In genomic region chr21:28904961-28905435, GRCh38 we compare ENCODE assay signal across 20 cellular contexts.
DNase-seq lines count a peak whose midpoint lies in the region; ATAC-seq and TF ChIP-seq lines count a peak whose summit lies in the region.
"Had no signal": no experiment of that assay in that cellular context is flagged by ENCODE, and none has a peak within 500 bp of the region (broad histone marks: within the 10 kb centered on the region; RNA-seq: fewer than 3 reads in every experiment).

No MANE protein-coding gene starts in this region.

- H3K4me2 ChIP-seq in PC-3 (ENCODE audit: low read length) (no peak overlapping the region), hepatocyte (no peak overlapping the region)

- H3K27me3 ChIP-seq in PC-3 (ENCODE audit: low read length) (no peaks in the 10 kb centered on the region), hepatocyte (no peaks in the 10 kb centered on the region)

- POLR2A ChIA-PET in PC-3 (lab: Charles Lee; ENCODE audit: unreplicated experiment), result no interaction called here

- H2AFZ ChIP-seq in PC-3 (ENCODE audit: low read length), result no peak overlapping the region
- no peak overlapping the region for H2AFZ ChIP-seq in hepatocyte
- H2AFZ ChIP-seq: GM23248 had no signal

- CTCF ChIA-PET in PC-3 (lab: Charles Lee), result no interaction called here

- BruUV-seq in PC-3 (replicated peaks; lab: Mats Ljungman, UMichigan), result no TSS peak

- TF ChIP-seq CTCF in PC-3 (conservative IDR thresholded peaks at IDR 0.05; ENCODE audit: low read depth, low read length) (no peak), hepatocyte (IDR thresholded peaks at IDR 0.05; ENCODE audit: poor library complexity) (no peak)

- intact Hi-C loops in PC-3 (cut with micrococcal nuclease) (no loop called here), sciatic nerve (cut with DNase I) (no loop called here)

- ATAC-seq in PC-3, result peak; percentile 67
- ATAC-seq in sciatic nerve, result peak; percentile 65
- no peak for ATAC-seq in GM19467 (IDR thresholded peaks at IDR 0.05; ENCODE audit: unreplicated experiment)
- ATAC-seq: SK-N-SH treated with all-trans-retinoic acid at 6 μM for 48 hours had no signal

- H3K4me1 ChIP-seq in PC-3 (ENCODE audit: insufficient read depth, low read length) (no peaks in the 10 kb centered on the region; the same call in 1 of the 2 replicates), hepatocyte (ENCODE audit: insufficient read depth) (no peaks in the 10 kb centered on the region)
- H3K4me1 ChIP-seq: Caco-2 had no signal

- DNase-seq in Caki2 (ENCODE audit: low read depth) (peak; percentile 81), PC-3 (no peak), hepatocyte (ENCODE audit: low spot score) (peak; percentile 15), sciatic nerve (ENCODE audit: low spot score) (no peak), DMS 273 (lab: John Stamatoyannopoulos, UW; ENCODE audit: unreplicated experiment) (no peak), NCI-H2171 treated with DMSO at 0.1 percent for 48 hours (lab: John Stamatoyannopoulos, UW) (no peak)
- no peak for DNase-seq in stimulated activated CD4-positive, alpha-beta T cell treated with anti-CD3 and anti-CD28 coated beads, Interleukin-2, amount 100 ng/mL, for 24 hours
- DNase-seq: Caco-2; CD4-positive, alpha-beta T cell; GM23248; Kasumi-1; NCI-H1092 treated with DMSO at 0.1 percent for 48 hours; NCI-H2081; NCI-H510A treated with DMSO at 0.1 percent for 48 hours; NCI-H82; OCI-M1; SIG-M5 had no signal

- no peaks in the 10 kb centered on the region for H3F3A ChIP-seq in PC-3 (ENCODE audit: low read length, unreplicated experiment)

- H3K27ac ChIP-seq in PC-3 (ENCODE audit: low read length) (no peak overlapping the region), hepatocyte (no peak overlapping the region)
- H3K27ac ChIP-seq: GM23248, RWPE1 had no signal

- H4K20me1 ChIP-seq in PC-3 (ENCODE audit: low read length) (no peaks in the 10 kb centered on the region), hepatocyte (ENCODE audit: insufficient read depth, poor library complexity, severe bottlenecking) (no peaks in the 10 kb centered on the region)

- H3K36me3 ChIP-seq in PC-3 (ENCODE audit: low read depth, low read length), result no peaks in the 10 kb centered on the region
- no peaks in the 10 kb centered on the region for H3K36me3 ChIP-seq in hepatocyte (replicated peaks; ENCODE audit: insufficient read depth, low read depth)

- in situ Hi-C loops in Caki2 (cut with HindIII; ENCODE audit: low pct_unique_long_range_greater_than_20kb, low sequenced_read_pairs), result no loop called here

- H3K4me3 ChIP-seq in PC-3 (ENCODE audit: low read length) (no peak overlapping the region), hepatocyte (no peak overlapping the region)
- H3K4me3 ChIP-seq: GM23248 had no signal

- H3K79me2 ChIP-seq in PC-3 (ENCODE audit: low read length) (no peaks in the 10 kb centered on the region), hepatocyte (no peaks in the 10 kb centered on the region)

- no peaks in the 10 kb centered on the region for H3K9me2 ChIP-seq in PC-3 (replicated peaks; ENCODE audit: low read length)
- no peaks in the 10 kb centered on the region for H3K9me2 ChIP-seq in hepatocyte (replicated peaks; ENCODE audit: insufficient read depth)

- H3K9ac ChIP-seq in PC-3 (ENCODE audit: low read length), result no peak overlapping the region
- H3K9ac ChIP-seq: GM23248 had no signal

- WGBS in hepatocyte (ENCODE audit: low lambda C conversion rate, missing lambda C conversion rate), result 19% methylated on average over 1 of the region's 1 CpG

- no peaks in the 10 kb centered on the region for H3K9me3 ChIP-seq in PC-3 (ENCODE audit: low read length)
- no peaks in the 10 kb centered on the region for H3K9me3 ChIP-seq in hepatocyte (ENCODE audit: low read depth)
- H3K9me3 ChIP-seq: Caco-2 had no signal

Comparison
In these comparisons a context has a peak if more than half of its experiments do, and no peak if none do; other contexts are left out.
1. DNase-seq: peak in Caki2 (single experiment) and hepatocyte (single experiment); none in PC-3 (single experiment), sciatic nerve (single experiment), stimulated activated CD4-positive, alpha-beta T cell treated with anti-CD3 and anti-CD28 coated beads, Interleukin-2, amount 100 ng/mL, for 24 hours (0 of 2), DMS 273 (single experiment) and NCI-H2171 treated with DMSO at 0.1 percent for 48 hours (single experiment).